Comparison of ENCODE assay signal across 20 cellular contexts in genomic region chr4:30950737-30951136, GRCh38.
A peak's percentile ranks its signal among the peaks of the same experiment; 100 is the strongest.
DNase-seq lines count a peak whose midpoint lies in the region; ATAC-seq and TF ChIP-seq lines count a peak whose summit lies in the region.
"Had no signal": no experiment of that assay in that cellular context is flagged by ENCODE, and none has a peak within 500 bp of the region (broad histone marks: within the 10 kb centered on the region; RNA-seq: fewer than 3 reads in every experiment).

No MANE protein-coding gene starts in this region.

- H3K27ac Mint-ChIP-seq in Calu3 (ENCODE audit: unreplicated experiment) = no peak overlapping the region
- H3K27ac Mint-ChIP-seq: activated B cell treated with CpG ODN at 0.5 μM for 24 hours; activated naive CD8-positive, alpha-beta T cell treated with anti-CD3 and anti-CD28 coated beads for 36 hours; activated T-helper 1 cell treated with anti-CD3 and anti-CD28 coated beads, Interleukin-12 subunit alpha, Interleukin-12 subunit beta, Interleukin-2, Interleukin-4 antibody, amounts not matched to agents 30 ng/mL and 10 ng/mL and 1 ng/mL, durations not matched to agents 14 hours and 24 hours and 36 hours; stimulated activated naive CD8-positive, alpha-beta T cell treated with anti-CD3 and anti-CD28 coated beads, Interleukin-15, Interleukin-2, amounts not matched to agents 100 ng/mL and 50 ng/mL, for 24 hours had no signal

- H3K36me3 ChIP-seq in mucosa of descending colon (ENCODE audit: low read depth) = no peaks in the 10 kb centered on the region
- H3K36me3 ChIP-seq: gastroesophageal sphincter, right lobe of liver had no signal

- no peak overlapping the region for H3K4me3 Mint-ChIP-seq in Calu3 (ENCODE audit: low read depth, unreplicated experiment)
- H3K4me3 Mint-ChIP-seq: activated B cell treated with CpG ODN at 0.5 μM for 24 hours; activated naive CD8-positive, alpha-beta T cell treated with anti-CD3 and anti-CD28 coated beads for 36 hours; activated T-helper 1 cell treated with anti-CD3 and anti-CD28 coated beads, Interleukin-12 subunit alpha, Interleukin-12 subunit beta, Interleukin-2, Interleukin-4 antibody, amounts not matched to agents 30 ng/mL and 10 ng/mL and 1 ng/mL, durations not matched to agents 14 hours and 24 hours and 36 hours; brain; stimulated activated naive CD8-positive, alpha-beta T cell treated with anti-CD3 and anti-CD28 coated beads, Interleukin-15, Interleukin-2, amounts not matched to agents 100 ng/mL and 50 ng/mL, for 24 hours had no signal

- H3K9me3 Mint-ChIP-seq in Calu3 (ENCODE audit: low read depth, unreplicated experiment) = no peaks in the 10 kb centered on the region
- H3K9me3 Mint-ChIP-seq: activated T-helper 1 cell treated with anti-CD3 and anti-CD28 coated beads, Interleukin-12 subunit alpha, Interleukin-12 subunit beta, Interleukin-2, Interleukin-4 antibody, amounts not matched to agents 30 ng/mL and 10 ng/mL and 1 ng/mL, durations not matched to agents 14 hours and 24 hours and 36 hours; brain had no signal

- no peak overlapping the region for H3K4me3 ChIP-seq in mucosa of descending colon
- H3K4me3 ChIP-seq: gastroesophageal sphincter, GM12878, right lobe of liver had no signal

- H3K9me3 ChIP-seq in mucosa of descending colon = no peaks in the 10 kb centered on the region
- H3K9me3 ChIP-seq: gastroesophageal sphincter, right lobe of liver had no signal

- ATAC-seq in mucosa of descending colon (peak; percentile 93), HG03108 (IDR thresholded peaks at IDR 0.05; ENCODE audit: unreplicated experiment) (no peak)
- ATAC-seq: gastroesophageal sphincter, GM12878, right lobe of liver had no signal

- peak; percentile 3 for DNase-seq in Calu3
- DNase-seq in HT1080 (ENCODE audit: low read depth) = peak; percentile 15
- DNase-seq in T1000 (lab: John Stamatoyannopoulos, UW) = peak; percentile 62
- peak in 1 of 3 donors; percentile 40 for DNase-seq in mucosa of descending colon
- DNase-seq in substantia nigra (lab: John Stamatoyannopoulos, UW) = no peak
- no peak for DNase-seq in amygdala (lab: John Stamatoyannopoulos, UW)
- no peak for DNase-seq in COLO829 (ENCODE audit: low spot score)
- DNase-seq: activated B cell treated with CpG ODN at 0.5 μM for 24 hours; activated naive CD8-positive, alpha-beta T cell treated with anti-CD3 and anti-CD28 coated beads for 36 hours; dermis blood vessel endothelial cell; GF-D8; NCI-H1694 treated with DMSO at 0.1 percent for 48 hours; right lobe of liver; T-helper 2 cell had no signal

- H3K4me1 Mint-ChIP-seq in Calu3 (ENCODE audit: low read depth, unreplicated experiment) = peaks cover 42% of the 10 kb centered on the region
- H3K4me1 Mint-ChIP-seq: activated B cell treated with CpG ODN at 0.5 μM for 24 hours; activated naive CD8-positive, alpha-beta T cell treated with anti-CD3 and anti-CD28 coated beads for 36 hours had no signal

- CTCF ChIA-PET in Calu3 (lab: Charles Lee) = interaction anchor here (0.5 kb wide), 1 partner anchor 213 kb away, joined by 4 read pairs; no protein-coding TSS in a partner anchor

- H3K27ac ChIP-seq in substantia nigra (ENCODE audit: low read depth, low read length, poor library complexity, severe bottlenecking) = no peak overlapping the region
- H3K27ac ChIP-seq: gastroesophageal sphincter, right lobe of liver had no signal

- no peaks in the 10 kb centered on the region for H3K27me3 Mint-ChIP-seq in Calu3 (ENCODE audit: unreplicated experiment)
- H3K27me3 Mint-ChIP-seq: activated B cell treated with CpG ODN at 0.5 μM for 24 hours; activated naive CD8-positive, alpha-beta T cell treated with anti-CD3 and anti-CD28 coated beads for 36 hours; brain; stimulated activated naive CD8-positive, alpha-beta T cell treated with anti-CD3 and anti-CD28 coated beads, Interleukin-15, Interleukin-2, amounts not matched to agents 100 ng/mL and 50 ng/mL, for 24 hours had no signal

- no peak for TF ChIP-seq CTCF in Calu3 (IDR thresholded peaks at IDR 0.05; ENCODE audit: unreplicated experiment)
- TF ChIP-seq CTCF in mucosa of descending colon (IDR thresholded peaks at IDR 0.05) = no peak

- intact Hi-C loops in Calu3 (cut with micrococcal nuclease; ENCODE audit: unreplicated experiment) (loop anchor here (10.0 kb wide), 1 partner anchor 134 kb away; no protein-coding TSS in a partner anchor), mucosa of descending colon (cut with DNase I, micrococcal nuclease) (no loop called here)

- BruUV-seq in Calu3 (replicated peaks; lab: Mats Ljungman, UMichigan) = no TSS peak

- H3K4me1 ChIP-seq in mucosa of descending colon (ENCODE audit: low read depth) = peaks cover 7% of the 10 kb centered on the region
- H3K4me1 ChIP-seq: right lobe of liver had no signal

- no peaks in the 10 kb centered on the region for H3K36me3 Mint-ChIP-seq in Calu3 (ENCODE audit: insufficient read depth, unreplicated experiment)
- H3K36me3 Mint-ChIP-seq: activated naive CD8-positive, alpha-beta T cell treated with anti-CD3 and anti-CD28 coated beads for 36 hours; brain had no signal

Comparison
In these comparisons a context has a peak if more than half of its experiments do, and no peak if none do; other contexts are left out.
1. DNase-seq: peak in Calu3 (single experiment), HT1080 (single experiment) and T1000 (single experiment); none in substantia nigra (0 of 49), amygdala (0 of 56) and COLO829 (single experiment).